In the genomic region with DNA sequence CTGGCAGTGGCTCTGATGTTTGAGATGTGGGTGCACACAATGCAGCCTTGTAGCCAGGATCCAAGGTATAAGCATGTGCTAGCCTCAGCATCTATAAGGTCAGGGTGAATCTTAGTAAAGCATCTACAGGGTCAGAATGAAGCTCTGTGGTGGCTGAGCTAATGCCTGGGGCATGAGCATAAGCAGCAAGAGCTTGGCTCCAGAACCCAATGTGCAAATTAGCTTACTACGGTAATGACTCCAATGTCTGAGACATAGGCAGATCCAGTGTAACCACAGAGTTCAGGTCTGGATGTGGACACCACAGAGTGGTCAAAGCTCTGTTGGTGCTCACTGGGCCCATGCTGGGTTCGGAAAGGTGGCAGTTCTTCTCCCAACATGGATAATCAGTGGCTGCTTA, we compare ENCODE assay signal across 25 cellular contexts.
"Had no signal": no experiment of that assay in that cellular context is flagged by ENCODE, and none has a peak within 500 bp of the region (broad histone marks: within the 10 kb centered on the region; RNA-seq: fewer than 3 reads in every experiment).

No MANE protein-coding gene starts in this region.

- H3K4me1 Mint-ChIP-seq: activated naive CD4-positive, alpha-beta T cell treated with anti-CD3 and anti-CD28 coated beads, Interleukin-2, amount 10 ng/mL, durations not matched to agents 7 days and 5 days; activated naive CD8-positive, alpha-beta T cell treated with anti-CD3 and anti-CD28 coated beads for 36 hours; brain; central memory CD8-positive, alpha-beta T cell had no signal

- H3K27ac ChIP-seq: SJCRH30, WERI-Rb-1 had no signal

- H3K36me3 Mint-ChIP-seq: activated naive CD4-positive, alpha-beta T cell treated with anti-CD3 and anti-CD28 coated beads, Interleukin-2, amount 10 ng/mL, durations not matched to agents 7 days and 5 days; activated naive CD8-positive, alpha-beta T cell treated with anti-CD3 and anti-CD28 coated beads for 36 hours; brain had no signal

- H3K27me3 ChIP-seq: SJCRH30 had no signal

- ATAC-seq: activated CD8-positive, alpha-beta T cell treated with anti-CD3 and anti-CD28 coated beads for 36 hours; activated T-cell treated with anti-CD3 and anti-CD28 coated beads, Interleukin-2, amount 50 U/mL, for 72 hours; Panc1; Right ventricle myocardium inferior had no signal

- H3K27me3 Mint-ChIP-seq: activated CD8-positive, alpha-beta T cell treated with anti-CD3 and anti-CD28 coated beads for 36 hours; activated naive CD4-positive, alpha-beta T cell treated with anti-CD3 and anti-CD28 coated beads, Interleukin-2, amount 10 ng/mL, durations not matched to agents 7 days and 5 days; central memory CD8-positive, alpha-beta T cell had no signal

- H3K4me3 ChIP-seq: SJCRH30 had no signal

- H3K4me1 ChIP-seq: SJCRH30 had no signal

- DNase-seq: activated CD4-positive, alpha-beta T cell treated with anti-CD3 and anti-CD28 coated beads for 4 hours; activated CD8-positive, alpha-beta memory T cell treated with anti-CD3 and anti-CD28 coated beads, Interleukin-2, amount 50 U/mL, for 4 hours; activated CD8-positive, alpha-beta T cell treated with anti-CD3 and anti-CD28 coated beads for 36 hours; activated gamma-delta T cell treated with Interleukin-2 at 50 U/mL for 16 hours; activated naive CD4-positive, alpha-beta T cell treated with anti-CD3 and anti-CD28 coated beads, Interleukin-2, amount 10 ng/mL, durations not matched to agents 7 days and 5 days; activated naive CD8-positive, alpha-beta T cell treated with anti-CD3 and anti-CD28 coated beads for 36 hours; activated T-cell treated with anti-CD3 and anti-CD28 coated beads, Interleukin-2, amount 50 U/mL, for 72 hours; NCI-H1092; NCI-H1417; NCI-H1930; NCI-H2171; NCI-H226; NCI-H526; NCI-H774; NK-92 treated with Interleukin-12 subunit alpha and Interleukin-12 subunit beta, amount 100 ng/mL, for 24 hours; OCI-M1; RPMI8226; SJCRH30; SK-N-SH; WERI-Rb-1 had no signal

- H3K9me3 Mint-ChIP-seq: activated CD8-positive, alpha-beta T cell treated with anti-CD3 and anti-CD28 coated beads for 36 hours; activated naive CD4-positive, alpha-beta T cell treated with anti-CD3 and anti-CD28 coated beads, Interleukin-2, amount 10 ng/mL, durations not matched to agents 7 days and 5 days; activated T-helper 2 cell treated with anti-CD3 and anti-CD28 coated beads, Interferon-gamma antibody, Interleukin-2, Interleukin-4, amounts not matched to agents 10 μg/mL and 5 μg/mL and 100 μg/mL, durations not matched to agents 14 hours and 24 hours and 36 hours had no signal

- H3K9me3 ChIP-seq: SJCRH30 had no signal

- H3K4me2 ChIP-seq: SK-N-SH had no signal

- H3K36me3 ChIP-seq: SJCRH30, WERI-Rb-1 had no signal

- H3K9ac ChIP-seq: SK-N-SH had no signal

- H3K4me3 Mint-ChIP-seq: activated CD8-positive, alpha-beta T cell treated with anti-CD3 and anti-CD28 coated beads for 36 hours; activated naive CD4-positive, alpha-beta T cell treated with anti-CD3 and anti-CD28 coated beads, Interleukin-2, amount 10 ng/mL, durations not matched to agents 7 days and 5 days; activated naive CD8-positive, alpha-beta T cell treated with anti-CD3 and anti-CD28 coated beads for 36 hours; activated T-cell treated with anti-CD3 and anti-CD28 coated beads, Interleukin-2, amount 50 U/mL, for 72 hours; brain; central memory CD8-positive, alpha-beta T cell had no signal

- H3K27ac Mint-ChIP-seq: activated CD8-positive, alpha-beta T cell treated with anti-CD3 and anti-CD28 coated beads for 36 hours; activated naive CD4-positive, alpha-beta T cell treated with anti-CD3 and anti-CD28 coated beads, Interleukin-2, amount 10 ng/mL, durations not matched to agents 7 days and 5 days; activated naive CD8-positive, alpha-beta T cell treated with anti-CD3 and anti-CD28 coated beads for 36 hours; activated T-cell treated with anti-CD3 and anti-CD28 coated beads, Interleukin-2, amount 50 U/mL, for 72 hours; activated T-helper 2 cell treated with anti-CD3 and anti-CD28 coated beads, Interferon-gamma antibody, Interleukin-2, Interleukin-4, amounts not matched to agents 10 μg/mL and 5 μg/mL and 100 μg/mL, durations not matched to agents 14 hours and 24 hours and 36 hours; brain had no signal
